In genomic region chr2:26479131-26479970, GRCh38 we compare ENCODE assay signal across 21 cellular contexts. TPM values are rescaled to one million over a fixed set of nuclear protein-coding genes. Genes with fewer than 3 reads are reported as not detected.
"Had no signal": no experiment of that assay in that cellular context is flagged by ENCODE, and none has a peak within 500 bp of the region (broad histone marks: within the 10 kb centered on the region; RNA-seq: fewer than 3 reads in every experiment).

No MANE protein-coding gene starts in this region.

- DNase-seq: colonic mucosa; dermis blood vessel endothelial cell; hypothalamus; left ventricle myocardium superior; mesenchymal stem cell; naive B cell; psoas muscle; stimulated activated CD4-positive, alpha-beta T cell treated with anti-CD3 and anti-CD28 coated beads, Interleukin-2, amount 100 ng/mL, for 48 hours; stimulated activated naive CD4-positive, alpha-beta T cell treated with Interleukin-2 at 50 U/mL for 16 hours; thyroid gland; uterus had no signal

- H3K36me3 ChIP-seq: colonic mucosa, heart left ventricle, neutrophil, suprapubic skin, thyroid gland, uterus had no signal

- H3K4me1 ChIP-seq: colonic mucosa, uterus had no signal

- ATAC-seq: esophagus mucosa, heart left ventricle, left ventricle myocardium superior, psoas muscle had no signal

- H3K4me3 ChIP-seq: colonic mucosa, heart left ventricle, lung, psoas muscle, smooth muscle cell, suprapubic skin, thyroid gland, uterus had no signal

- H3K27ac ChIP-seq: colonic mucosa, heart left ventricle, neutrophil, psoas muscle, suprapubic skin, thyroid gland, uterus had no signal

- FAIRE-seq: frontal cortex, islet of Langerhans had no signal

- H3K27me3 ChIP-seq: colonic mucosa, heart left ventricle, suprapubic skin, thyroid gland, uterus had no signal

- H3K9me3 ChIP-seq: colonic mucosa, heart left ventricle, neutrophil, psoas muscle, suprapubic skin, thyroid gland, uterus had no signal

- H3K4me2 ChIP-seq: smooth muscle cell had no signal

RNA-seq across cellular contexts. Expression of gene OTOF, which starts 1.4 kb away (rescaled TPM):
- total RNA-seq: colonic mucosa, esophagus mucosa, fibroblast of lung, left ventricle myocardium superior, osteoblast, smooth muscle cell had no signal
- polyA plus RNA-seq: fibroblast of lung had no signal
